In the genomic region with DNA sequence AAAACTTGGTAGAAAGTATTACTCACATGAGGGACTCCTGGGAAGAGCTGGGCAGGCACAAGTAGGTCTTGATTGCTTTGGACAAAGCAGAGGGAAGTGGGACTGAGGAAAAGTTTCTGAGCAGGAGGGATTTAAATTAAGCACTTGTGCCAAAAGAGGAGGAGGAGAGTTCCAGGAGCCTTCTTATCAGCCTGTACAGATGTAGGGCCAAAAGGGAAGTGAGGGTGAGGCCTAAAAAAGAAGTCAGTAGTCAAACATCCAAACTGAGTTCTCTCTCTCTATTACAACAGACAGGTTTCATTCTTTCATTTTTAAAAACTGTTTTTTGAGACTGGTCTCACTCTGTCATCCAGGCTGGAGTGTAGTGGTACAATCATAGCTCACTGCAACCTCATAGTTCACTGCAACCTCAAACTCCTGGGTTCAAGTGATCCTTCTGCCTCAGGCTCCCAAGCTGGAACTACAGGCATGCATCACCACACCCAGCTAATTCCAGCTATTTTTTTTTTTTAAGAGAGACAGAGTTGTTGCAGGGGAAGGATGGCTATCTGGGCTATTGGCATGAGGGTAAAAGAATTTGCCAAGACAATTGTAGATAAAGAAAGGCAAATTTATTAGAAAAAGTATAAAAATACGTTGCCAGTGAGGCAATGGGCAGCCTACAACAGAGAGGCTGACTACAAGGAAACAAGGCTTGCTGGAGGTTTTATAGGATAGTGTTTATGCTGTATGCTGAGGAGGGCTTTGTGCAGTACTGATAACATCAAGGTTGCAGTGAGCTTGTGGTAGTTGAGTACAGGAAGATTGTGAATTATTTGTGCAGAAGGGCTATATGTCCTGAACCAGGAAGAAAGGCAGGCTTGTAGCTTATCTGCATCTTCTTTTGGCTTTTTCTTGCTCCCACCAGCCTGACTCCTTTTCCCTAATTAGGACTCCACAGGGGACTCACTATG, we compare ENCODE assay signal across 1 cellular context.
A peak's percentile ranks its signal among the peaks of the same experiment; 100 is the strongest.
TF ChIP-seq lines count a peak whose summit lies in the region.

No MANE protein-coding gene starts in this region.

TF ChIP-seq in K562, 482 proteins besides CTCF, POLR2A, EP300 and RAD21 (continued from another document and continues in another):
- TF ChIP-seq MCM3 (IDR thresholded peaks at IDR 0.05) (no peak), GABPA (tag; conservative IDR thresholded peaks at IDR 0.05; ENCODE audit: low read depth) (0 out of 2 replicates have a peak, but pooled peaks have one; percentile 30), CBX5 (IDR thresholded peaks at IDR 0.05; ENCODE audit: borderline replicate concordance, low read depth) (no peak), ERF (CRISPR knock-in tag; IDR thresholded peaks at IDR 0.05) (no peak), ZNF143 (CRISPR knock-in tag; IDR thresholded peaks at IDR 0.05) (no peak), ZNF79 (CRISPR knock-in tag; IDR thresholded peaks at IDR 0.05; ENCODE audit: low read depth) (no peak), RAD51 (IDR thresholded peaks at IDR 0.05; ENCODE audit: borderline replicate concordance, low read depth) (no peak), STAG1 (CRISPR knock-in tag; IDR thresholded peaks at IDR 0.05; ENCODE audit: borderline replicate concordance) (no peak), HLTF (IDR thresholded peaks at IDR 0.05) (no peak), SNRNP70 (optimal IDR thresholded peaks at IDR 0.05; ENCODE audit: low read depth, low read length) (no peak), ZNF282 (CRISPR knock-in tag; IDR thresholded peaks at IDR 0.05) (no peak), ESRRA (IDR thresholded peaks at IDR 0.05; ENCODE audit: borderline replicate concordance, low read depth) (no peak; the same call in 1 of the 2 replicates)
- TF ChIP-seq, protein P1, sequence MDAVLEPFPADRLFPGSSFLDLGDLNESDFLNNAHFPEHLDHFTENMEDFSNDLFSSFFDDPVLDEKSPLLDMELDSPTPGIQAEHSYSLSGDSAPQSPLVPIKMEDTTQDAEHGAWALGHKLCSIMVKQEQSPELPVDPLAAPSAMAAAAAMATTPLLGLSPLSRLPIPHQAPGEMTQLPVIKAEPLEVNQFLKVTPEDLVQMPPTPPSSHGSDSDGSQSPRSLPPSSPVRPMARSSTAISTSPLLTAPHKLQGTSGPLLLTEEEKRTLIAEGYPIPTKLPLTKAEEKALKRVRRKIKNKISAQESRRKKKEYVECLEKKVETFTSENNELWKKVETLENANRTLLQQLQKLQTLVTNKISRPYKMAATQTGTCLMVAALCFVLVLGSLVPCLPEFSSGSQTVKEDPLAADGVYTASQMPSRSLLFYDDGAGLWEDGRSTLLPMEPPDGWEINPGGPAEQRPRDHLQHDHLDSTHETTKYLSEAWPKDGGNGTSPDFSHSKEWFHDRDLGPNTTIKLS (IDR thresholded peaks at IDR 0.05; ENCODE audit: borderline replicate concordance, low read depth), result peak; percentile 45; the same call in 1 of the 2 replicates
- TF ChIP-seq, protein P2, sequence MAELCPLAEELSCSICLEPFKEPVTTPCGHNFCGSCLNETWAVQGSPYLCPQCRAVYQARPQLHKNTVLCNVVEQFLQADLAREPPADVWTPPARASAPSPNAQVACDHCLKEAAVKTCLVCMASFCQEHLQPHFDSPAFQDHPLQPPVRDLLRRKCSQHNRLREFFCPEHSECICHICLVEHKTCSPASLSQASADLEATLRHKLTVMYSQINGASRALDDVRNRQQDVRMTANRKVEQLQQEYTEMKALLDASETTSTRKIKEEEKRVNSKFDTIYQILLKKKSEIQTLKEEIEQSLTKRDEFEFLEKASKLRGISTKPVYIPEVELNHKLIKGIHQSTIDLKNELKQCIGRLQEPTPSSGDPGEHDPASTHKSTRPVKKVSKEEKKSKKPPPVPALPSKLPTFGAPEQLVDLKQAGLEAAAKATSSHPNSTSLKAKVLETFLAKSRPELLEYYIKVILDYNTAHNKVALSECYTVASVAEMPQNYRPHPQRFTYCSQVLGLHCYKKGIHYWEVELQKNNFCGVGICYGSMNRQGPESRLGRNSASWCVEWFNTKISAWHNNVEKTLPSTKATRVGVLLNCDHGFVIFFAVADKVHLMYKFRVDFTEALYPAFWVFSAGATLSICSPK (IDR thresholded peaks at IDR 0.05; ENCODE audit: borderline replicate concordance), result 0 out of 2 replicates have a peak, but pooled peaks have one; percentile 33
- TF ChIP-seq, protein P3, sequence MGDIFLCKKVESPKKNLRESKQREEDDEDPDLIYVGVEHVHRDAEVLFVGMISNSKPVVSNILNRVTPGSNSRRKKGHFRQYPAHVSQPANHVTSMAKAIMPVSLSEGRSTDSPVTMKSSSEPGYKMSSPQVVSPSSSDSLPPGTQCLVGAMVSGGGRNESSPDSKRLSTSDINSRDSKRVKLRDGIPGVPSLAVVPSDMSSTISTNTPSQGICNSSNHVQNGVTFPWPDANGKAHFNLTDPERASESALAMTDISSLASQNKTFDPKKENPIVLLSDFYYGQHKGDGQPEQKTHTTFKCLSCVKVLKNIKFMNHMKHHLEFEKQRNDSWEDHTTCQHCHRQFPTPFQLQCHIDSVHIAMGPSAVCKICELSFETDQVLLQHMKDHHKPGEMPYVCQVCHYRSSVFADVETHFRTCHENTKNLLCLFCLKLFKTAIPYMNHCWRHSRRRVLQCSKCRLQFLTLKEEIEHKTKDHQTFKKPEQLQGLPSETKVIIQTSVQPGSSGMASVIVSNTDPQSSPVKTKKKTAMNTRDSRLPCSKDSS (IDR thresholded peaks at IDR 0.05; ENCODE audit: low read depth, partially characterized antibody), result no peak
- TF ChIP-seq, protein P4, sequence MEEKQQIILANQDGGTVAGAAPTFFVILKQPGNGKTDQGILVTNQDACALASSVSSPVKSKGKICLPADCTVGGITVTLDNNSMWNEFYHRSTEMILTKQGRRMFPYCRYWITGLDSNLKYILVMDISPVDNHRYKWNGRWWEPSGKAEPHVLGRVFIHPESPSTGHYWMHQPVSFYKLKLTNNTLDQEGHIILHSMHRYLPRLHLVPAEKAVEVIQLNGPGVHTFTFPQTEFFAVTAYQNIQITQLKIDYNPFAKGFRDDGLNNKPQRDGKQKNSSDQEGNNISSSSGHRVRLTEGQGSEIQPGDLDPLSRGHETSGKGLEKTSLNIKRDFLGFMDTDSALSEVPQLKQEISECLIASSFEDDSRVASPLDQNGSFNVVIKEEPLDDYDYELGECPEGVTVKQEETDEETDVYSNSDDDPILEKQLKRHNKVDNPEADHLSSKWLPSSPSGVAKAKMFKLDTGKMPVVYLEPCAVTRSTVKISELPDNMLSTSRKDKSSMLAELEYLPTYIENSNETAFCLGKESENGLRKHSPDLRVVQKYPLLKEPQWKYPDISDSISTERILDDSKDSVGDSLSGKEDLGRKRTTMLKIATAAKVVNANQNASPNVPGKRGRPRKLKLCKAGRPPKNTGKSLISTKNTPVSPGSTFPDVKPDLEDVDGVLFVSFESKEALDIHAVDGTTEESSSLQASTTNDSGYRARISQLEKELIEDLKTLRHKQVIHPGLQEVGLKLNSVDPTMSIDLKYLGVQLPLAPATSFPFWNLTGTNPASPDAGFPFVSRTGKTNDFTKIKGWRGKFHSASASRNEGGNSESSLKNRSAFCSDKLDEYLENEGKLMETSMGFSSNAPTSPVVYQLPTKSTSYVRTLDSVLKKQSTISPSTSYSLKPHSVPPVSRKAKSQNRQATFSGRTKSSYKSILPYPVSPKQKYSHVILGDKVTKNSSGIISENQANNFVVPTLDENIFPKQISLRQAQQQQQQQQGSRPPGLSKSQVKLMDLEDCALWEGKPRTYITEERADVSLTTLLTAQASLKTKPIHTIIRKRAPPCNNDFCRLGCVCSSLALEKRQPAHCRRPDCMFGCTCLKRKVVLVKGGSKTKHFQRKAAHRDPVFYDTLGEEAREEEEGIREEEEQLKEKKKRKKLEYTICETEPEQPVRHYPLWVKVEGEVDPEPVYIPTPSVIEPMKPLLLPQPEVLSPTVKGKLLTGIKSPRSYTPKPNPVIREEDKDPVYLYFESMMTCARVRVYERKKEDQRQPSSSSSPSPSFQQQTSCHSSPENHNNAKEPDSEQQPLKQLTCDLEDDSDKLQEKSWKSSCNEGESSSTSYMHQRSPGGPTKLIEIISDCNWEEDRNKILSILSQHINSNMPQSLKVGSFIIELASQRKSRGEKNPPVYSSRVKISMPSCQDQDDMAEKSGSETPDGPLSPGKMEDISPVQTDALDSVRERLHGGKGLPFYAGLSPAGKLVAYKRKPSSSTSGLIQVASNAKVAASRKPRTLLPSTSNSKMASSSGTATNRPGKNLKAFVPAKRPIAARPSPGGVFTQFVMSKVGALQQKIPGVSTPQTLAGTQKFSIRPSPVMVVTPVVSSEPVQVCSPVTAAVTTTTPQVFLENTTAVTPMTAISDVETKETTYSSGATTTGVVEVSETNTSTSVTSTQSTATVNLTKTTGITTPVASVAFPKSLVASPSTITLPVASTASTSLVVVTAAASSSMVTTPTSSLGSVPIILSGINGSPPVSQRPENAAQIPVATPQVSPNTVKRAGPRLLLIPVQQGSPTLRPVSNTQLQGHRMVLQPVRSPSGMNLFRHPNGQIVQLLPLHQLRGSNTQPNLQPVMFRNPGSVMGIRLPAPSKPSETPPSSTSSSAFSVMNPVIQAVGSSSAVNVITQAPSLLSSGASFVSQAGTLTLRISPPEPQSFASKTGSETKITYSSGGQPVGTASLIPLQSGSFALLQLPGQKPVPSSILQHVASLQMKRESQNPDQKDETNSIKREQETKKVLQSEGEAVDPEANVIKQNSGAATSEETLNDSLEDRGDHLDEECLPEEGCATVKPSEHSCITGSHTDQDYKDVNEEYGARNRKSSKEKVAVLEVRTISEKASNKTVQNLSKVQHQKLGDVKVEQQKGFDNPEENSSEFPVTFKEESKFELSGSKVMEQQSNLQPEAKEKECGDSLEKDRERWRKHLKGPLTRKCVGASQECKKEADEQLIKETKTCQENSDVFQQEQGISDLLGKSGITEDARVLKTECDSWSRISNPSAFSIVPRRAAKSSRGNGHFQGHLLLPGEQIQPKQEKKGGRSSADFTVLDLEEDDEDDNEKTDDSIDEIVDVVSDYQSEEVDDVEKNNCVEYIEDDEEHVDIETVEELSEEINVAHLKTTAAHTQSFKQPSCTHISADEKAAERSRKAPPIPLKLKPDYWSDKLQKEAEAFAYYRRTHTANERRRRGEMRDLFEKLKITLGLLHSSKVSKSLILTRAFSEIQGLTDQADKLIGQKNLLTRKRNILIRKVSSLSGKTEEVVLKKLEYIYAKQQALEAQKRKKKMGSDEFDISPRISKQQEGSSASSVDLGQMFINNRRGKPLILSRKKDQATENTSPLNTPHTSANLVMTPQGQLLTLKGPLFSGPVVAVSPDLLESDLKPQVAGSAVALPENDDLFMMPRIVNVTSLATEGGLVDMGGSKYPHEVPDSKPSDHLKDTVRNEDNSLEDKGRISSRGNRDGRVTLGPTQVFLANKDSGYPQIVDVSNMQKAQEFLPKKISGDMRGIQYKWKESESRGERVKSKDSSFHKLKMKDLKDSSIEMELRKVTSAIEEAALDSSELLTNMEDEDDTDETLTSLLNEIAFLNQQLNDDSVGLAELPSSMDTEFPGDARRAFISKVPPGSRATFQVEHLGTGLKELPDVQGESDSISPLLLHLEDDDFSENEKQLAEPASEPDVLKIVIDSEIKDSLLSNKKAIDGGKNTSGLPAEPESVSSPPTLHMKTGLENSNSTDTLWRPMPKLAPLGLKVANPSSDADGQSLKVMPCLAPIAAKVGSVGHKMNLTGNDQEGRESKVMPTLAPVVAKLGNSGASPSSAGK (IDR thresholded peaks at IDR 0.05), result no peak
- TF ChIP-seq, protein P5, sequence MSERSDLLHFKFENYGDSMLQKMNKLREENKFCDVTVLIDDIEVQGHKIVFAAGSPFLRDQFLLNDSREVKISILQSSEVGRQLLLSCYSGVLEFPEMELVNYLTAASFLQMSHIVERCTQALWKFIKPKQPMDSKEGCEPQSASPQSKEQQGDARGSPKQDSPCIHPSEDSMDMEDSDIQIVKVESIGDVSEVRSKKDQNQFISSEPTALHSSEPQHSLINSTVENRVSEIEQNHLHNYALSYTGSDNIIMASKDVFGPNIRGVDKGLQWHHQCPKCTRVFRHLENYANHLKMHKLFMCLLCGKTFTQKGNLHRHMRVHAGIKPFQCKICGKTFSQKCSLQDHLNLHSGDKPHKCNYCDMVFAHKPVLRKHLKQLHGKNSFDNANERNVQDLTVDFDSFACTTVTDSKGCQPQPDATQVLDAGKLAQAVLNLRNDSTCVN (CRISPR knock-in tag; IDR thresholded peaks at IDR 0.05), result no peak
- TF ChIP-seq, protein P6, sequence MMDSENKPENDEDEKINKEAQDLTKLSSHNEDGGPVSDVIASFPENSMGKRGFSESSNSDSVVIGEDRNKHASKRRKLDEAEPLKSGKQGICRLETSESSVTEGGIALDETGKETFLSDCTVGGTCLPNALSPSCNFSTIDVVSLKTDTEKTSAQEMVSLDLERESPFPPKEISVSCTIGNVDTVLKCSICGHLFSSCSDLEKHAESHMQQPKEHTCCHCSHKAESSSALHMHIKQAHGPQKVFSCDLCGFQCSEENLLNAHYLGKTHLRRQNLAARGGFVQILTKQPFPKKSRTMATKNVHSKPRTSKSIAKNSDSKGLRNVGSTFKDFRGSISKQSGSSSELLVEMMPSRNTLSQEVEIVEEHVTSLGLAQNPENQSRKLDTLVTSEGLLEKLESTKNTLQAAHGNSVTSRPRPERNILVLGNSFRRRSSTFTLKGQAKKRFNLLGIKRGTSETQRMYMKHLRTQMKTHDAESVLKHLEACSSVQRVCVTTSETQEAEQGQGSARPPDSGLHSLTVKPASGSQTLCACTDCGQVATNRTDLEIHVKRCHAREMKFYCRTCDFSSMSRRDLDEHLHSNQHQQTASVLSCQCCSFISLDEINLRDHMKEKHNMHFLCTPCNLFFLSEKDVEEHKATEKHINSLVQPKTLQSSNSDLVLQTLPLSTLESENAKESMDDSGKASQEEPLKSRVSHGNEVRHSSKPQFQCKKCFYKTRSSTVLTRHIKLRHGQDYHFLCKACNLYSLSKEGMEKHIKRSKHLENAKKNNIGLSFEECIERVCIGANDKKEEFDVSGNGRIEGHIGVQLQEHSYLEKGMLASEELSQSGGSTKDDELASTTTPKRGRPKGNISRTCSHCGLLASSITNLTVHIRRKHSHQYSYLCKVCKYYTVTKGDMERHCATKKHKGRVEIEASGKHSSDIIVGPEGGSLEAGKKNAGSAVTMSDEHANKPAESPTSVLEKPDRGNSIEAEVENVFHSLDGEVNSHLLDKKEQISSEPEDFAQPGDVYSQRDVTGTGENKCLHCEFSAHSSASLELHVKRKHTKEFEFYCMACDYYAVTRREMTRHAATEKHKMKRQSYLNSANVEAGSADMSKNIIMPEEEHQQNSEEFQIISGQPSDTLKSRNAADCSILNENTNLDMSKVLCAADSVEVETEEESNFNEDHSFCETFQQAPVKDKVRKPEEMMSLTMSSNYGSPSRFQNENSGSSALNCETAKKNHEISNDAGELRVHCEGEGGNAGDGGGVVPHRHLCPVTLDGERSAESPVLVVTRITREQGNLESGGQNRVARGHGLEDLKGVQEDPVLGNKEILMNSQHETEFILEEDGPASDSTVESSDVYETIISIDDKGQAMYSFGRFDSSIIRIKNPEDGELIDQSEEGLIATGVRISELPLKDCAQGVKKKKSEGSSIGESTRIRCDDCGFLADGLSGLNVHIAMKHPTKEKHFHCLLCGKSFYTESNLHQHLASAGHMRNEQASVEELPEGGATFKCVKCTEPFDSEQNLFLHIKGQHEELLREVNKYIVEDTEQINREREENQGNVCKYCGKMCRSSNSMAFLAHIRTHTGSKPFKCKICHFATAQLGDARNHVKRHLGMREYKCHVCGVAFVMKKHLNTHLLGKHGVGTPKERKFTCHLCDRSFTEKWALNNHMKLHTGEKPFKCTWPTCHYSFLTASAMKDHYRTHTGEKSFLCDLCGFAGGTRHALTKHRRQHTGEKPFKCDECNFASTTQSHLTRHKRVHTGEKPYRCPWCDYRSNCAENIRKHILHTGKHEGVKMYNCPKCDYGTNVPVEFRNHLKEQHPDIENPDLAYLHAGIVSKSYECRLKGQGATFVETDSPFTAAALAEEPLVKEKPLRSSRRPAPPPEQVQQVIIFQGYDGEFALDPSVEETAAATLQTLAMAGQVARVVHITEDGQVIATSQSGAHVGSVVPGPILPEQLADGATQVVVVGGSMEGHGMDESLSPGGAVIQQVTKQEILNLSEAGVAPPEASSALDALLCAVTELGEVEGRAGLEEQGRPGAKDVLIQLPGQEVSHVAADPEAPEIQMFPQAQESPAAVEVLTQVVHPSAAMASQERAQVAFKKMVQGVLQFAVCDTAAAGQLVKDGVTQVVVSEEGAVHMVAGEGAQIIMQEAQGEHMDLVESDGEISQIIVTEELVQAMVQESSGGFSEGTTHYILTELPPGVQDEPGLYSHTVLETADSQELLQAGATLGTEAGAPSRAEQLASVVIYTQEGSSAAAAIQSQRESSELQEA (IDR thresholded peaks at IDR 0.05; ENCODE audit: low read depth), result no peak
